In genomic region chr6:73509851-73510250, GRCh38 we compare ENCODE assay signal across 25 cellular contexts.
"Had no signal": no experiment of that assay in that cellular context is flagged by ENCODE, and none has a peak within 500 bp of the region (broad histone marks: within the 10 kb centered on the region; RNA-seq: fewer than 3 reads in every experiment).

No MANE protein-coding gene starts in this region.

- ATAC-seq: activated CD4-positive, CD25-positive, alpha-beta regulatory T cell treated with anti-CD3 and anti-CD28 coated beads, Interleukin-2, amount 50 U/mL, for 24 hours; activated CD8-positive, alpha-beta T cell treated with anti-CD3 and anti-CD28 coated beads, Interleukin-2, amount 10 ng/mL, durations not matched to agents 7 days and 5 days; left lung; naive thymus-derived CD8-positive, alpha-beta T cell had no signal

- H3K27me3 ChIP-seq: esophagus muscularis mucosa, hepatocyte, left lung, ovary, right atrium auricular region, stomach, suprapubic skin, tibial nerve had no signal

- H3K36me3 ChIP-seq: ovary, prostate gland had no signal

- H3K4me3 ChIP-seq: coronary artery, esophagus muscularis mucosa, hepatocyte, left lung, lung, ovary, prostate gland, right atrium auricular region, stomach, suprapubic skin, tibial nerve had no signal

- H3K27ac ChIP-seq: coronary artery, esophagus muscularis mucosa, hepatocyte, left lung, ovary, prostate gland, right atrium auricular region, stomach, suprapubic skin, tibial nerve, VCaP had no signal

- DNase-seq: activated CD4-positive, alpha-beta T cell treated with anti-CD3 and anti-CD28 coated beads, Interleukin-2, amount 10 ng/mL, durations not matched to agents 7 days and 5 days; activated CD8-positive, alpha-beta T cell treated with anti-CD3 and anti-CD28 coated beads, Interleukin-2, amount 10 ng/mL, durations not matched to agents 7 days and 5 days; activated effector memory CD4-positive, alpha-beta T cell treated with Interleukin-2 at 50 U/mL for 16 hours; activated T-cell treated with anti-CD3 and anti-CD28 coated beads, Interleukin-2, amount 50 U/mL, for 1 hour; glutamatergic neuron; immature natural killer cell; kidney glomerular epithelial cell; left lung; naive thymus-derived CD8-positive, alpha-beta T cell; ovary; stimulated activated CD4-positive, alpha-beta T cell treated with anti-CD3 and anti-CD28 coated beads, Interleukin-4, amount 100 ng/mL, for 24 hours; stomach had no signal

- H3K9me3 ChIP-seq: esophagus muscularis mucosa, ovary, prostate gland, right atrium auricular region, stomach, suprapubic skin, tibial nerve had no signal

- H3K9me3 Mint-ChIP-seq: activated CD4-positive, alpha-beta T cell treated with anti-CD3 and anti-CD28 coated beads, Interleukin-2, amount 10 ng/mL, durations not matched to agents 7 days and 5 days; activated naive CD4-positive, alpha-beta T cell treated with anti-CD3 and anti-CD28 coated beads, Interleukin-2, amount 50 U/mL, for 72 hours; central memory CD8-positive, alpha-beta T cell; immature natural killer cell; naive thymus-derived CD8-positive, alpha-beta T cell; T-helper 2 cell treated with Interferon-gamma antibody and Interleukin-4, amounts not matched to agents 5 μg/mL and 100 μg/mL, for 36 hours had no signal

- H3K27me3 Mint-ChIP-seq: activated CD4-positive, alpha-beta T cell treated with anti-CD3 and anti-CD28 coated beads, Interleukin-2, amount 10 ng/mL, durations not matched to agents 7 days and 5 days; central memory CD8-positive, alpha-beta T cell; naive thymus-derived CD8-positive, alpha-beta T cell had no signal

- H3K4me1 ChIP-seq: prostate gland, right atrium auricular region, suprapubic skin had no signal

- H3K4me3 Mint-ChIP-seq: activated CD4-positive, alpha-beta T cell treated with anti-CD3 and anti-CD28 coated beads, Interleukin-2, amount 10 ng/mL, durations not matched to agents 7 days and 5 days; activated CD8-positive, alpha-beta T cell treated with anti-CD3 and anti-CD28 coated beads, Interleukin-2, amount 10 ng/mL, durations not matched to agents 7 days and 5 days; central memory CD8-positive, alpha-beta T cell; immature natural killer cell; naive thymus-derived CD8-positive, alpha-beta T cell; T-helper 2 cell treated with Interferon-gamma antibody and Interleukin-4, amounts not matched to agents 5 μg/mL and 100 μg/mL, for 36 hours had no signal

- H3K27ac Mint-ChIP-seq: activated CD4-positive, alpha-beta T cell treated with anti-CD3 and anti-CD28 coated beads, Interleukin-2, amount 10 ng/mL, durations not matched to agents 7 days and 5 days; activated CD8-positive, alpha-beta T cell treated with anti-CD3 and anti-CD28 coated beads, Interleukin-2, amount 10 ng/mL, durations not matched to agents 7 days and 5 days; T-helper 2 cell treated with Interferon-gamma antibody and Interleukin-4, amounts not matched to agents 5 μg/mL and 100 μg/mL, for 36 hours had no signal
